ENCODE assay signal across 32 cellular contexts in genomic region chr15:68489426-68489825, GRCh38. TPM values are rescaled to one million over a fixed set of nuclear protein-coding genes. Genes with fewer than 3 reads are reported as not detected.
DNase-seq lines count a peak whose midpoint lies in the region; ATAC-seq and TF ChIP-seq lines count a peak whose summit lies in the region.
"Had no signal": no experiment of that assay in that cellular context is flagged by ENCODE, and none has a peak within 500 bp of the region (broad histone marks: within the 10 kb centered on the region; RNA-seq: fewer than 3 reads in every experiment).

No MANE protein-coding gene starts in this region.

- H3K27ac Mint-ChIP-seq in H9 (no peak overlapping the region), chondrocyte (ENCODE audit: unreplicated experiment) (peak overlapping the region; percentile 65), osteocyte (ENCODE audit: unreplicated experiment) (peak overlapping the region; percentile 18)
- H3K27ac Mint-ChIP-seq: activated naive CD8-positive, alpha-beta T cell treated with anti-CD3 and anti-CD28 coated beads, Interleukin-2, amount 50 U/mL, for 24 hours; activated T-cell treated with anti-CD3 and anti-CD28 coated beads, Interleukin-2, amount 50 U/mL, for 72 hours; nephron; stimulated activated naive B cell treated with anti-CD40 and anti-IgM and Interleukin-4, amounts not matched to agents 10 μg/mL and 1 μg/mL and 100 μg/mL, for 72 hours had no signal

- H3K36me3 Mint-ChIP-seq in H9 (ENCODE audit: insufficient read depth in 1 of 3, low read depth in 3 of 3) (peaks cover 0 to 7% (median 0%) of the 10 kb centered on the region in 3 experiments; a peak in 1 of 7 replicates), chondrocyte (ENCODE audit: low read depth) (peaks cover 1% of the 10 kb centered on the region), osteocyte (ENCODE audit: unreplicated experiment) (no peaks in the 10 kb centered on the region)
- H3K36me3 Mint-ChIP-seq: stimulated activated naive B cell treated with anti-CD40 and anti-IgM and Interleukin-4, amounts not matched to agents 10 μg/mL and 1 μg/mL and 100 μg/mL, for 72 hours had no signal

- no peak overlapping the region for H2BK5ac ChIP-seq in H9 (ENCODE audit: insufficient read length, low read length)

- no peak overlapping the region for H3K23ac ChIP-seq in H9 (ENCODE audit: insufficient read length, low read depth, low read length)

- H2BK15ac ChIP-seq in H9 (ENCODE audit: low read depth, low read length), result no peak overlapping the region

- no peaks in the 10 kb centered on the region for H3K79me1 ChIP-seq in H9 (ENCODE audit: insufficient read depth, low read depth, low read length, poor library complexity, severe bottlenecking)

- no peak overlapping the region for H2BK20ac ChIP-seq in H9 (ENCODE audit: low read depth, low read length, poor library complexity, severe bottlenecking)

- no peak overlapping the region for H3K4me3 Mint-ChIP-seq in H9
- no peak overlapping the region for H3K4me3 Mint-ChIP-seq in chondrocyte (ENCODE audit: unreplicated experiment)
- H3K4me3 Mint-ChIP-seq in osteocyte (ENCODE audit: unreplicated experiment), result no peak overlapping the region
- H3K4me3 Mint-ChIP-seq: activated naive CD8-positive, alpha-beta T cell treated with anti-CD3 and anti-CD28 coated beads, Interleukin-2, amount 50 U/mL, for 24 hours; activated T-cell treated with anti-CD3 and anti-CD28 coated beads, Interleukin-2, amount 50 U/mL, for 72 hours; nephron; stimulated activated naive B cell treated with anti-CD40 and anti-IgM and Interleukin-4, amounts not matched to agents 10 μg/mL and 1 μg/mL and 100 μg/mL, for 72 hours had no signal

- H3K18ac ChIP-seq in H9 (ENCODE audit: insufficient read length, low read depth, low read length), result no peak overlapping the region

- no peak overlapping the region for H3K56ac ChIP-seq in H9 (ENCODE audit: insufficient read length, low read depth, low read length)

- no peaks in the 10 kb centered on the region for H3K9me3 ChIP-seq in H9 (ENCODE audit: control insufficient read depth, low read depth, low read length)
- no peaks in the 10 kb centered on the region for H3K9me3 ChIP-seq in heart right ventricle
- H3K9me3 ChIP-seq: BE2C, esophagus squamous epithelium, mucosa of descending colon, ovary, SK-N-SH, vagina had no signal

- H3K4me1 ChIP-seq in H9 (ENCODE audit: insufficient read depth, low read length) (peaks cover 4% of the 10 kb centered on the region; the same call in 1 of the 2 replicates), heart right ventricle (peaks cover 0 to 36% (median 17%) of the 10 kb centered on the region in 9 donors)
- H3K4me1 ChIP-seq: BE2C had no signal

- H3K27me3 Mint-ChIP-seq in H9 (ENCODE audit: low read depth), result peaks cover 15% of the 10 kb centered on the region
- no peaks in the 10 kb centered on the region for H3K27me3 Mint-ChIP-seq in chondrocyte (ENCODE audit: low read depth)
- no peaks in the 10 kb centered on the region for H3K27me3 Mint-ChIP-seq in osteocyte (ENCODE audit: unreplicated experiment)

- H3K4ac ChIP-seq in H9 (ENCODE audit: low read depth, low read length), result no peak overlapping the region

- in situ Hi-C loops in brain microvascular endothelial cell (cut with HindIII; ENCODE audit: low pct_ligation_motif_present, low sequenced_read_pairs), result no loop called here

- no peak overlapping the region for H4K8ac ChIP-seq in H9 (replicated peaks; ENCODE audit: insufficient read length, low read depth, low read length)

- H3T11ph ChIP-seq in H9 (ENCODE audit: low read length), result no peak overlapping the region

- ATAC-seq in heart right ventricle, result no peak
- ATAC-seq: A549; activated naive CD8-positive, alpha-beta T cell treated with anti-CD3 and anti-CD28 coated beads, Interleukin-2, amount 50 U/mL, for 24 hours; activated T-cell treated with anti-CD3 and anti-CD28 coated beads, Interleukin-2, amount 50 U/mL, for 72 hours; mucosa of descending colon; stimulated activated naive B cell treated with anti-CD40 and anti-IgM and Interleukin-4, amounts not matched to agents 10 μg/mL and 1 μg/mL and 100 μg/mL, for 72 hours had no signal

- no CpG with 5 or more reads among the region's 3 CpGs for WGBS in H9 (ENCODE audit: extremely low coverage, insufficient read length, low lambda C conversion rate)
- WGBS in heart right ventricle, 2 donors, result 59 to 60% methylated on average over 3 of the region's 3 CpGs

- H3K4me3 ChIP-seq in AG10803 (ENCODE audit: low read length) (no peak overlapping the region), brain microvascular endothelial cell (ENCODE audit: low read depth, low read length) (no peak overlapping the region), heart right ventricle (no peak overlapping the region)
- H3K4me3 ChIP-seq: A549, dorsolateral prefrontal cortex, esophagus squamous epithelium, mucosa of descending colon, ovary, skin epidermis, vagina had no signal

- no peaks in the 10 kb centered on the region for H3K23me2 ChIP-seq in H9 (ENCODE audit: insufficient read length, low read depth, low read length, poor library complexity, severe bottlenecking)

- no peak overlapping the region for H4K91ac ChIP-seq in H9 (ENCODE audit: insufficient read length, low read depth, low read length)

- no peak overlapping the region for H3K14ac ChIP-seq in H9 (ENCODE audit: insufficient read depth, low read length)

- DNase-seq in AG10803 (ENCODE audit: low read depth), result peak; percentile 85
- peak; percentile 17 for DNase-seq in H9
- no peak for DNase-seq in chondrocyte (ENCODE audit: low spot score)
- no peak for DNase-seq in osteocyte (ENCODE audit: extremely low spot score, unreplicated experiment)
- DNase-seq in Ammon's horn (ENCODE audit: low spot score), result no peak
- no peak for DNase-seq in brain microvascular endothelial cell
- no peak for DNase-seq in NCI-H524 treated with DMSO at 0.1 percent for 48 hours (lab: John Stamatoyannopoulos, UW)
- DNase-seq in heart right ventricle, result no peak
- DNase-seq: activated CD4-positive, alpha-beta T cell treated with anti-CD3 and anti-CD28 coated beads, Interleukin-2, amount 50 U/mL, for 48 hours; activated naive CD8-positive, alpha-beta T cell treated with anti-CD3 and anti-CD28 coated beads, Interleukin-2, amount 50 U/mL, for 24 hours; activated T-cell treated with anti-CD3 and anti-CD28 coated beads, Interleukin-2, amount 50 U/mL, for 72 hours; BE2C; COR-L47; DMS79; dorsolateral prefrontal cortex; esophagus squamous epithelium; foreskin melanocyte; GF-D8; Kasumi-1; mucosa of descending colon; NCI-H1417 treated with DMSO at 0.1 percent for 48 hours; NCI-H2081 treated with DMSO at 0.1 percent for 48 hours; NCI-H2227 treated with DMSO at 0.1 percent for 48 hours; NCI-H774; ovary; retina; SK-N-SH; stimulated activated naive B cell treated with anti-CD40 and anti-IgM and Interleukin-4, amounts not matched to agents 10 μg/mL and 1 μg/mL and 100 μg/mL, for 72 hours had no signal

- no peak overlapping the region for H2BK120ac ChIP-seq in H9 (ENCODE audit: low read depth, low read length, poor library complexity, severe bottlenecking)

- H3K79me2 ChIP-seq in H9 (ENCODE audit: insufficient read depth, low read length), result 0 out of 2 replicates have a peak, but pooled peaks cover 1% of the 10 kb centered on the region

- H3K9ac ChIP-seq in H9 (ENCODE audit: extremely low read depth, insufficient read length, low read length), result no peak overlapping the region
- H3K9ac ChIP-seq: SK-N-SH had no signal

- TF ChIP-seq CTCF in AG10803 (conservative IDR thresholded peaks at IDR 0.05; ENCODE audit: low read length), result no peak
- no peak for TF ChIP-seq CTCF in H9 (conservative IDR thresholded peaks at IDR 0.05)
- TF ChIP-seq CTCF in chondrocyte (IDR thresholded peaks at IDR 0.05), result no peak
- TF ChIP-seq CTCF in osteocyte (IDR thresholded peaks at IDR 0.05), result no peak
- TF ChIP-seq CTCF in brain microvascular endothelial cell (IDR thresholded peaks at IDR 0.05; ENCODE audit: low read depth, low read length, missing control alignments), result no peak
- no peak for TF ChIP-seq CTCF in heart right ventricle (IDR thresholded peaks at IDR 0.05)

- intact Hi-C loops in heart right ventricle (cut with DNase I), result no loop called here

- no peaks in the 10 kb centered on the region for H4K20me1 ChIP-seq in H9 (ENCODE audit: control insufficient read depth, insufficient read depth, insufficient read length)

- H3K9me3 Mint-ChIP-seq in H9 (peaks cover 2 to 3% of the 10 kb centered on the region in 2 experiments; a peak in 1 of 5 replicates), chondrocyte (ENCODE audit: low read depth) (no peaks in the 10 kb centered on the region), osteocyte (ENCODE audit: unreplicated experiment) (no peaks in the 10 kb centered on the region)
- H3K9me3 Mint-ChIP-seq: activated naive CD8-positive, alpha-beta T cell treated with anti-CD3 and anti-CD28 coated beads, Interleukin-2, amount 50 U/mL, for 24 hours; activated T-cell treated with anti-CD3 and anti-CD28 coated beads, Interleukin-2, amount 50 U/mL, for 72 hours; nephron had no signal

- H2AK5ac ChIP-seq in H9 (ENCODE audit: insufficient read length, low read length), result no peak overlapping the region

- H3K27me3 ChIP-seq in H9 (ENCODE audit: insufficient read depth, low read length), result no peaks in the 10 kb centered on the region; the same call in 1 of the 2 replicates
- H3K27me3 ChIP-seq in brain microvascular endothelial cell (replicated peaks), result no peaks in the 10 kb centered on the region
- peaks cover 0 to 7% (median 0%) of the 10 kb centered on the region in 7 donors for H3K27me3 ChIP-seq in heart right ventricle
- H3K27me3 ChIP-seq: BE2C, ovary, vagina had no signal

- no peak overlapping the region for H2BK12ac ChIP-seq in H9 (ENCODE audit: insufficient read length, low read depth, low read length)

- peaks cover 24 to 26% of the 10 kb centered on the region in 2 experiments for H3K4me1 Mint-ChIP-seq in H9
- peaks cover 72% of the 10 kb centered on the region for H3K4me1 Mint-ChIP-seq in chondrocyte (ENCODE audit: low read depth)
- peaks cover 62% of the 10 kb centered on the region for H3K4me1 Mint-ChIP-seq in osteocyte (ENCODE audit: unreplicated experiment)
- H3K4me1 Mint-ChIP-seq: activated naive CD8-positive, alpha-beta T cell treated with anti-CD3 and anti-CD28 coated beads, Interleukin-2, amount 50 U/mL, for 24 hours; stimulated activated naive B cell treated with anti-CD40 and anti-IgM and Interleukin-4, amounts not matched to agents 10 μg/mL and 1 μg/mL and 100 μg/mL, for 72 hours had no signal

- H3K27ac ChIP-seq in H9 (ENCODE audit: insufficient read length, low read depth, low read length) (no peak overlapping the region), brain microvascular endothelial cell (no peak overlapping the region), heart right ventricle (no peak overlapping the region)
- H3K27ac ChIP-seq: dorsolateral prefrontal cortex, esophagus squamous epithelium, ovary, skin epidermis had no signal

- H3K36me3 ChIP-seq in brain microvascular endothelial cell (replicated peaks) (no peaks in the 10 kb centered on the region), heart right ventricle (no peaks in the 10 kb centered on the region)
- H3K36me3 ChIP-seq: BE2C, esophagus squamous epithelium, ovary, vagina had no signal

- no peak overlapping the region for H2AFZ ChIP-seq in H9 (ENCODE audit: low read length)

- no peak overlapping the region for H3K4me2 ChIP-seq in H9 (ENCODE audit: insufficient read depth, insufficient read length, low read length)
- H3K4me2 ChIP-seq: A549, SK-N-SH had no signal

- H4K5ac ChIP-seq in H9 (ENCODE audit: insufficient read length, low read depth, low read length), result no peak overlapping the region

RNA-seq across cellular contexts. Expression of gene ITGA11, which starts 57.5 kb away (rescaled TPM):
- total RNA-seq in H9 (2021) (0.07 TPM in 1 of 2 replicates, not detected in the other), chondrocyte (965 to 1,105 TPM (median 1,092 TPM) in 3 replicates), osteocyte (1,149 and 1,161 TPM in 2 replicates), heart right ventricle (10 to 100 TPM in 7 of 10 donors, 1 to 10 TPM in 3; 4.4 to 25.9 (median 13.4) TPM)
- polyA plus RNA-seq in heart right ventricle, result 1 to 10 TPM; 1.4 to 4.5 TPM

Comparison
In these comparisons a context has a peak if more than half of its experiments do, and no peak if none do; other contexts are left out.
1. DNase-seq: peak in AG10803 (single experiment) and H9 (single experiment); none in chondrocyte (single experiment), osteocyte (single experiment), Ammon's horn (single experiment), brain microvascular endothelial cell (single experiment), NCI-H524 treated with DMSO at 0.1 percent for 48 hours (single experiment) and heart right ventricle (0 of 2).
2. H3K27ac Mint-ChIP-seq: peak in chondrocyte (single experiment) and osteocyte (single experiment); none in H9 (0 of 3).
3. RNA of gene ITGA11, which starts 57.5 kb away (total RNA-seq): 1,149 to 1,161 TPM in osteocyte and 965 to 1,105 TPM in chondrocyte; 4.4 to 25.9 TPM in heart right ventricle and 0.07 TPM in H9; every median in the first group is over 10 times any median in the second.